In the genomic region with DNA sequence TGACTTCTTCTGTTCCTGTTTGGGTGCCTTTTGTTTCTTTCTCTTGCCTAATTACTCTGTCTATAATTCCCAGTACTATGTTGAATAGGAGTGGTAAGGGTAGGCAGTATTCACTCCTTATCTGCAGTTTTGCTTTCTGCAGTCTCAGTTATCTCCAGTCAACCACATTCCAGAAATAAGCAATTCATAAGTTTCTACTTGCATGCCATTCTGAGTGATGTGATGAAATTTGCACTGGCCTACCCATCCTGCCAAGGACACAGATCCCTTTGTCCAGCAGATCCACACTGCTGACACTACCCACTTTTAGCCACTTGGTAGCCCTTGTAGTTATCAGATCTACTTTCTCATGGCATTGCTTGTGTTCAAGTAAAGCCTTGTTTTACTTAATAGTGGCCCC, we compare ENCODE assay signal across 1 cellular context.
TF ChIP-seq lines count a peak whose summit lies in the region.

No MANE protein-coding gene starts in this region.

TF ChIP-seq in IMR-90, 13 proteins besides CTCF, POLR2A, EP300 and RAD21 (continued from another document):
- no peak for TF ChIP-seq BHLHE40 (IDR thresholded peaks at IDR 0.05; ENCODE audit: low read depth, low read length)
- no peak for TF ChIP-seq MXI1 (IDR thresholded peaks at IDR 0.05; ENCODE audit: borderline replicate concordance, low read depth, low read length)
- TF ChIP-seq CEBPB (IDR thresholded peaks at IDR 0.05; ENCODE audit: low read depth, low read length) = no peak
- TF ChIP-seq, protein P1, sequence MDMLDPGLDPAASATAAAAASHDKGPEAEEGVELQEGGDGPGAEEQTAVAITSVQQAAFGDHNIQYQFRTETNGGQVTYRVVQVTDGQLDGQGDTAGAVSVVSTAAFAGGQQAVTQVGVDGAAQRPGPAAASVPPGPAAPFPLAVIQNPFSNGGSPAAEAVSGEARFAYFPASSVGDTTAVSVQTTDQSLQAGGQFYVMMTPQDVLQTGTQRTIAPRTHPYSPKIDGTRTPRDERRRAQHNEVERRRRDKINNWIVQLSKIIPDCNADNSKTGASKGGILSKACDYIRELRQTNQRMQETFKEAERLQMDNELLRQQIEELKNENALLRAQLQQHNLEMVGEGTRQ (IDR thresholded peaks at IDR 0.05; ENCODE audit: low read depth, low read length) = no peak
- TF ChIP-seq CHD1 (IDR thresholded peaks at IDR 0.05; ENCODE audit: low read depth, low read length) = no peak
- TF ChIP-seq NFE2L2 (IDR thresholded peaks at IDR 0.05; ENCODE audit: low read depth, low read length) = no peak
- no peak for TF ChIP-seq FOS (IDR thresholded peaks at IDR 0.05; ENCODE audit: low read depth, low read length)
- no peak for TF ChIP-seq SMC3 (IDR thresholded peaks at IDR 0.05; ENCODE audit: low read depth, low read length)
